ENCODE assay signal across 9 cellular contexts in genomic region chr6:127514396-127515227, GRCh38. TPM values are rescaled to one million over a fixed set of nuclear protein-coding genes. Genes with fewer than 3 reads are reported as not detected.
DNase-seq lines count a peak whose midpoint lies in the region; ATAC-seq, FAIRE-seq and TF ChIP-seq lines count a peak whose summit lies in the region.
"Had no signal": no experiment of that assay in that cellular context is flagged by ENCODE, and none has a peak within 500 bp of the region (broad histone marks: within the 10 kb centered on the region; RNA-seq: fewer than 3 reads in every experiment).

No MANE protein-coding gene starts in this region.

- H3K27me3 Mint-ChIP-seq in activated CD8-positive, alpha-beta T cell treated with anti-CD3 and anti-CD28 coated beads for 36 hours: peaks cover 27% of the 10 kb centered on the region

- TF ChIP-seq POLR2A in endothelial cell of umbilical vein (IDR thresholded peaks at IDR 0.05; ENCODE audit: low read depth, low read length): no peak

- H3K27me3 ChIP-seq in endothelial cell of umbilical vein (ENCODE audit: control insufficient read depth in 2 of 2, insufficient read depth in 2 of 2, low read length in 2 of 2): peaks cover 34 to 69% of the 10 kb centered on the region in 2 experiments
- H3K27me3 ChIP-seq in muscle layer of duodenum (ENCODE audit: low read depth, low read length): peaks cover 26% of the 10 kb centered on the region
- H3K27me3 ChIP-seq in subcutaneous abdominal adipose tissue (ENCODE audit: control insufficient read depth in 5 of 5, insufficient read depth in 4 of 5, low read length in 5 of 5): peaks cover 10 to 42% (median 28%) of the 10 kb centered on the region in 5 donors

- H3K4me1 ChIP-seq in endothelial cell of umbilical vein (ENCODE audit: control insufficient read depth, extremely low read depth, insufficient read depth, low read length) (peaks cover 15% of the 10 kb centered on the region), muscle layer of duodenum (ENCODE audit: control insufficient read depth in 1 of 2, insufficient read depth in 2 of 2, low read length in 2 of 2) (peaks cover 0 to 23% of the 10 kb centered on the region in 2 donors), subcutaneous abdominal adipose tissue (ENCODE audit: control insufficient read depth in 5 of 5, insufficient read depth in 5 of 5, low read length in 5 of 5) (peaks cover 0 to 33% (median 27%) of the 10 kb centered on the region in 5 donors)

- H4K20me1 ChIP-seq in endothelial cell of umbilical vein (replicated peaks; ENCODE audit: control insufficient read depth, extremely low read depth, insufficient read depth, low read length): no peaks in the 10 kb centered on the region

- peak overlapping the region; percentile 30 for H3K4me2 ChIP-seq in endothelial cell of umbilical vein (ENCODE audit: insufficient read depth, low read length)

- H3K9ac ChIP-seq in endothelial cell of umbilical vein (replicated peaks; ENCODE audit: extremely low read depth, insufficient read depth, low read length): no peak overlapping the region
- H3K9ac ChIP-seq in subcutaneous abdominal adipose tissue (ENCODE audit: low read length in 5 of 5): no peak overlapping the region

- intact Hi-C loops in activated CD8-positive, alpha-beta T cell treated with anti-CD3 and anti-CD28 coated beads for 36 hours (cut with micrococcal nuclease): loop anchor here (2.0 to 10.0 kb wide), 2 partner anchors 30 to 170 kb away; partner anchors contain the start of gene ECHDC1
- intact Hi-C loops in endothelial cell of umbilical vein (cut with micrococcal nuclease): no loop called here

- H3K36me3 ChIP-seq in endothelial cell of umbilical vein (ENCODE audit: control insufficient read depth in 2 of 2, extremely low read depth in 1 of 2, insufficient read depth in 2 of 2, low read length in 2 of 2): no peaks in the 10 kb centered on the region
- H3K36me3 ChIP-seq in muscle layer of duodenum (ENCODE audit: control insufficient read depth in 1 of 2, insufficient read depth in 2 of 2, low read length in 2 of 2): peaks cover 0 to 3% of the 10 kb centered on the region in 2 donors
- no peaks in the 10 kb centered on the region for H3K36me3 ChIP-seq in subcutaneous abdominal adipose tissue (ENCODE audit: control insufficient read depth in 5 of 5, insufficient read depth in 5 of 5, low read length in 5 of 5)

- no TSS peak for BruUV-seq in endothelial cell of umbilical vein (replicated peaks; lab: Mats Ljungman, UMichigan)

- no peak overlapping the region for H2AFZ ChIP-seq in endothelial cell of umbilical vein (ENCODE audit: low read depth, low read length)

- POLR2A ChIA-PET in activated CD8-positive, alpha-beta T cell treated with anti-CD3 and anti-CD28 coated beads for 36 hours (lab: Charles Lee): interaction anchor here (1.2 to 3.9 kb wide), 3 partner anchors 15 to 247 kb away, joined by 3 to 24 read pairs (median 5); partner anchors contain the start of gene RNF146
- POLR2A ChIA-PET in endothelial cell of umbilical vein (lab: Charles Lee): no interaction called here

- no peaks in the 10 kb centered on the region for H3K9me1 ChIP-seq in endothelial cell of umbilical vein (replicated peaks; ENCODE audit: control insufficient read depth, extremely low read depth, insufficient read depth, low read length)

- CTCF ChIA-PET in activated CD8-positive, alpha-beta T cell treated with anti-CD3 and anti-CD28 coated beads for 36 hours (lab: Charles Lee): interaction anchor here (0.6 to 7.9 kb wide), 14 partner anchors 8 to 248 kb away, joined by 3 to 86 read pairs (median 16); partner anchors contain the start of genes KIAA0408 and RNF146
- CTCF ChIA-PET in endothelial cell of umbilical vein (lab: Charles Lee): interaction anchor here (0.8 to 4.0 kb wide), 9 partner anchors 13 to 51 kb away, joined by 3 to 14 read pairs (median 9); no protein-coding TSS in a partner anchor

- peaks cover 26% of the 10 kb centered on the region for H3K4me1 Mint-ChIP-seq in activated CD8-positive, alpha-beta T cell treated with anti-CD3 and anti-CD28 coated beads for 36 hours (ENCODE audit: low read depth)

- H3K9me3 ChIP-seq in endothelial cell of umbilical vein (replicated peaks; ENCODE audit: control insufficient read depth, insufficient read depth, low read length) (no peaks in the 10 kb centered on the region), muscle layer of duodenum (ENCODE audit: control insufficient read depth in 1 of 2, low read length in 2 of 2) (peaks cover 0 to 4% of the 10 kb centered on the region in 2 donors), subcutaneous abdominal adipose tissue (ENCODE audit: control insufficient read depth in 5 of 5, low read length in 5 of 5) (no peaks in the 10 kb centered on the region)

- H3K4me3 Mint-ChIP-seq in activated CD8-positive, alpha-beta T cell treated with anti-CD3 and anti-CD28 coated beads for 36 hours: peak overlapping the region; percentile 86

- DNase-seq in DMS53 (lab: John Stamatoyannopoulos, UW) (peak; percentile 38), DMS53 treated with DMSO at 0.1 percent for 48 hours (lab: John Stamatoyannopoulos, UW; ENCODE audit: unreplicated experiment) (no peak), endothelial cell of umbilical vein (ENCODE audit: low read depth, low spot score) (no peak)
- peak; percentile 71 for DNase-seq in activated CD8-positive, alpha-beta T cell treated with anti-CD3 and anti-CD28 coated beads for 36 hours

- no peak overlapping the region for H3K27ac ChIP-seq in endothelial cell of umbilical vein (ENCODE audit: insufficient read depth, low read depth, low read length)
- H3K27ac ChIP-seq in muscle layer of duodenum (ENCODE audit: low read length): no peak overlapping the region
- no peak overlapping the region for H3K27ac ChIP-seq in subcutaneous abdominal adipose tissue (ENCODE audit: low read depth, low read length)

- TF ChIP-seq CTCF in activated CD8-positive, alpha-beta T cell treated with anti-CD3 and anti-CD28 coated beads for 36 hours (IDR thresholded peaks at IDR 0.05): no peak
- TF ChIP-seq CTCF in endothelial cell of umbilical vein (IDR thresholded peaks at IDR 0.05; ENCODE audit: extremely low read depth in 1 of 2, insufficient read depth in 1 of 2, low read depth in 1 of 2, low read length in 2 of 2): no peak

- peaks cover 4% of the 10 kb centered on the region for H3K36me3 Mint-ChIP-seq in activated CD8-positive, alpha-beta T cell treated with anti-CD3 and anti-CD28 coated beads for 36 hours (ENCODE audit: low read depth)

- H3K79me2 ChIP-seq in endothelial cell of umbilical vein (ENCODE audit: control insufficient read depth, insufficient read depth, low read length): no peaks in the 10 kb centered on the region

- no peak overlapping the region for H3K4me3 ChIP-seq in endothelial cell of umbilical vein (replicated peaks in 1 of 3; ENCODE audit: insufficient read depth in 1 of 3, low read depth in 1 of 3, low read length in 3 of 3)
- peak overlapping the region; percentile 67 to 95 for H3K4me3 ChIP-seq in muscle layer of duodenum (ENCODE audit: low read depth in 1 of 2, low read length in 2 of 2)
- H3K4me3 ChIP-seq in subcutaneous abdominal adipose tissue (ENCODE audit: low read depth in 1 of 5, low read length in 5 of 5): peak overlapping the region; percentile 63 to 76 (median 69)

- dilution Hi-C loops in endothelial cell of umbilical vein (cut with MboI; ENCODE audit: extremely low pct_ligation_motif_present, low sequenced_read_pairs): no loop called here

- H3K27ac Mint-ChIP-seq in activated CD8-positive, alpha-beta T cell treated with anti-CD3 and anti-CD28 coated beads for 36 hours: peak overlapping the region; percentile 65

- no peaks in the 10 kb centered on the region for H3K9me3 Mint-ChIP-seq in activated CD8-positive, alpha-beta T cell treated with anti-CD3 and anti-CD28 coated beads for 36 hours

- no peak for FAIRE-seq in endothelial cell of umbilical vein (lab: Jason Lieb, UNC)
- FAIRE-seq: A204.1 had no signal

- ATAC-seq in activated CD8-positive, alpha-beta T cell treated with anti-CD3 and anti-CD28 coated beads for 36 hours: peak; percentile 14
- ATAC-seq in GM21381 (IDR thresholded peaks at IDR 0.05; ENCODE audit: unreplicated experiment) (no peak), GM18519 (IDR thresholded peaks at IDR 0.05; ENCODE audit: low FRiP score, unreplicated experiment) (no peak)

TF ChIP-seq in endothelial cell of umbilical vein, 7 proteins besides CTCF, POLR2A, EP300 and RAD21:
- no peak for TF ChIP-seq GATA2 (IDR thresholded peaks at IDR 0.05; ENCODE audit: insufficient read depth, insufficient read length, low read depth, low read length)
- no peak for TF ChIP-seq JUN (IDR thresholded peaks at IDR 0.05; ENCODE audit: borderline replicate concordance, insufficient read depth, insufficient read length, low read depth)
- no peak for TF ChIP-seq FOS (IDR thresholded peaks at IDR 0.05; ENCODE audit: borderline replicate concordance, insufficient read depth, low read length)
- TF ChIP-seq, protein P1, sequence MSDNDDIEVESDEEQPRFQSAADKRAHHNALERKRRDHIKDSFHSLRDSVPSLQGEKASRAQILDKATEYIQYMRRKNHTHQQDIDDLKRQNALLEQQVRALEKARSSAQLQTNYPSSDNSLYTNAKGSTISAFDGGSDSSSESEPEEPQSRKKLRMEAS (IDR thresholded peaks at IDR 0.05; ENCODE audit: insufficient read depth, insufficient read length): no peak
- TF ChIP-seq MYC (IDR thresholded peaks at IDR 0.05; ENCODE audit: low read depth, low read length): no peak
- TF ChIP-seq POLR2AphosphoS5 (IDR thresholded peaks at IDR 0.05; ENCODE audit: insufficient read depth, low read depth, low read length): no peak
- peak; percentile 79 for TF ChIP-seq EZH2 (IDR thresholded peaks at IDR 0.05; ENCODE audit: borderline replicate concordance, low read depth, low read length, severe bottlenecking)

RNA-seq across cellular contexts. Expression of gene KIAA0408, which starts 55.4 kb away (rescaled TPM):
- 1 to 10 TPM; 1.8 to 2.6 TPM for total RNA-seq in activated CD8-positive, alpha-beta T cell treated with anti-CD3 and anti-CD28 coated beads for 36 hours
- total RNA-seq in endothelial cell of umbilical vein: not detected in 2 replicates
- not detected in 2 replicates for polyA plus RNA-seq in endothelial cell of umbilical vein
- not detected in 2 replicates for polyA plus RNA-seq in endothelial cell of umbilical vein (2011; cell fraction: cytosol; rRNA removed)
- polyA plus RNA-seq in endothelial cell of umbilical vein (2011; cell fraction: nucleus; rRNA removed): not detected in 2 replicates
- not detected in 2 replicates for polyA plus RNA-seq in endothelial cell of umbilical vein (2012)
- not detected in 2 replicates for polyA minus RNA-seq in endothelial cell of umbilical vein
- not detected for polyA minus RNA-seq in endothelial cell of umbilical vein (2011; cell fraction: cytosol; rRNA and poly(A)+ RNA removed)
- polyA minus RNA-seq in endothelial cell of umbilical vein (2011; cell fraction: nucleus; rRNA and poly(A)+ RNA removed): not detected in 2 replicates

Comparison
In these comparisons a context has a peak if more than half of its experiments do, and no peak if none do; other contexts are left out.
1. DNase-seq: peak in DMS53 (single experiment) and activated CD8-positive, alpha-beta T cell treated with anti-CD3 and anti-CD28 coated beads for 36 hours (single experiment); none in DMS53 treated with DMSO at 0.1 percent for 48 hours (single experiment) and endothelial cell of umbilical vein (single experiment).
2. H3K4me3 ChIP-seq: peak in muscle layer of duodenum (2 of 2) and subcutaneous abdominal adipose tissue (5 of 5); none in endothelial cell of umbilical vein (0 of 3).